Comparison of ENCODE assay signal across 15 cellular contexts in genomic region chr1:61645476-61645875, GRCh38.
DNase-seq lines count a peak whose midpoint lies in the region; ATAC-seq and TF ChIP-seq lines count a peak whose summit lies in the region.
"Had no signal": no experiment of that assay in that cellular context is flagged by ENCODE, and none has a peak within 500 bp of the region (broad histone marks: within the 10 kb centered on the region; RNA-seq: fewer than 3 reads in every experiment).

No MANE protein-coding gene starts in this region.

- no peaks in the 10 kb centered on the region for H3K36me3 Mint-ChIP-seq in glutamatergic neuron (ENCODE audit: unreplicated experiment)
- H3K36me3 Mint-ChIP-seq: CD4-positive, CD25-positive, alpha-beta regulatory T cell had no signal

- no peak overlapping the region for H3K4me3 ChIP-seq in Karpas-422 (ENCODE audit: low read length)
- H3K4me3 ChIP-seq: BLaER1 treated with 17β-estradiol and CSF1 and Interleukin-3, amounts not matched to agents 10 nM and 100 nM had no signal

- H3K27ac Mint-ChIP-seq in glutamatergic neuron (ENCODE audit: unreplicated experiment): no peak overlapping the region
- H3K27ac Mint-ChIP-seq: B cell; CD4-positive, CD25-positive, alpha-beta regulatory T cell; CD8-positive, alpha-beta memory T cell; H9 had no signal

- DNase-seq in Ammon's horn (ENCODE audit: low spot score): peak; percentile 45
- DNase-seq in Karpas-422: peak; percentile 5
- peak; percentile 41 for DNase-seq in inferior parietal cortex (ENCODE audit: extremely low spot score)
- peak; percentile 56 for DNase-seq in superior temporal gyrus (ENCODE audit: extremely low spot score)
- DNase-seq in iPS-NIHi7 (ENCODE audit: extremely low spot score): no peak
- DNase-seq in glutamatergic neuron: no peak
- DNase-seq: 8988T; Caco-2; CD4-positive, CD25-positive, alpha-beta regulatory T cell; CD8-positive, alpha-beta memory T cell; H9; IMR-90 had no signal

- H3K27ac ChIP-seq in Karpas-422 (ENCODE audit: low read length): no peak overlapping the region
- H3K27ac ChIP-seq: BLaER1 treated with 17β-estradiol and CSF1 and Interleukin-3, amounts not matched to agents 10 nM and 100 nM had no signal

- ATAC-seq in GM18858 (IDR thresholded peaks at IDR 0.05; ENCODE audit: unreplicated experiment): no peak

- no peak for TF ChIP-seq CTCF in glutamatergic neuron (IDR thresholded peaks at IDR 0.05; ENCODE audit: partially characterized antibody, unreplicated experiment)

- H3K4me1 ChIP-seq in Karpas-422 (ENCODE audit: low read length): peaks cover 20% of the 10 kb centered on the region

- H3K4me2 ChIP-seq in Karpas-422 (ENCODE audit: low read depth, low read length, poor library complexity, severe bottlenecking): no peak overlapping the region
- H3K4me2 ChIP-seq: BLaER1 treated with 17β-estradiol and CSF1 and Interleukin-3, amounts not matched to agents 10 nM and 100 nM had no signal

- H3K27me3 Mint-ChIP-seq in glutamatergic neuron (ENCODE audit: unreplicated experiment): no peaks in the 10 kb centered on the region

- no peaks in the 10 kb centered on the region for H3K4me1 Mint-ChIP-seq in glutamatergic neuron (ENCODE audit: low read depth, unreplicated experiment)

- H3K27me3 ChIP-seq in Karpas-422 (ENCODE audit: low read length): no peaks in the 10 kb centered on the region

- no peaks in the 10 kb centered on the region for H3K36me3 ChIP-seq in Karpas-422 (ENCODE audit: insufficient read depth, low read length)
- H3K36me3 ChIP-seq: BLaER1 treated with 17β-estradiol and CSF1 and Interleukin-3, amounts not matched to agents 10 nM and 100 nM had no signal

- no peaks in the 10 kb centered on the region for H4K20me1 ChIP-seq in Karpas-422 (ENCODE audit: insufficient read depth, low read depth, low read length)
- H4K20me1 ChIP-seq: BLaER1 treated with 17β-estradiol and CSF1 and Interleukin-3, amounts not matched to agents 10 nM and 100 nM had no signal

- no peaks in the 10 kb centered on the region for H3K9me2 ChIP-seq in Karpas-422 (replicated peaks; ENCODE audit: insufficient read depth, low read length)

- H3K79me2 ChIP-seq in Karpas-422 (ENCODE audit: low read length): no peaks in the 10 kb centered on the region

- no peaks in the 10 kb centered on the region for H3K9me3 ChIP-seq in Karpas-422 (ENCODE audit: low read length)
- H3K9me3 ChIP-seq: BLaER1 treated with 17β-estradiol and CSF1 and Interleukin-3, amounts not matched to agents 10 nM and 100 nM; Caco-2 had no signal

- no peak overlapping the region for H3K4me3 Mint-ChIP-seq in glutamatergic neuron (ENCODE audit: unreplicated experiment)
- H3K4me3 Mint-ChIP-seq: B cell; CD4-positive, CD25-positive, alpha-beta regulatory T cell; CD8-positive, alpha-beta memory T cell; H9 had no signal

- H2AFZ ChIP-seq in Karpas-422 (ENCODE audit: low read length): no peak overlapping the region

- H3K9ac ChIP-seq in Karpas-422 (ENCODE audit: low read length): no peak overlapping the region
- H3K9ac ChIP-seq: BLaER1 treated with 17β-estradiol and CSF1 and Interleukin-3, amounts not matched to agents 10 nM and 100 nM had no signal

- H3K9me3 Mint-ChIP-seq in glutamatergic neuron (ENCODE audit: unreplicated experiment): no peaks in the 10 kb centered on the region
- H3K9me3 Mint-ChIP-seq: CD8-positive, alpha-beta memory T cell; H9 had no signal

Comparison
In these comparisons a context has a peak if more than half of its experiments do, and no peak if none do; other contexts are left out.
1. DNase-seq: peak in Ammon's horn (single experiment), Karpas-422 (single experiment), inferior parietal cortex (single experiment) and superior temporal gyrus (single experiment); none in iPS-NIHi7 (single experiment) and glutamatergic neuron (single experiment).